In genomic region chr9:86434039-86434726, GRCh38 we compare ENCODE assay signal across 8 cellular contexts.
DNase-seq lines count a peak whose midpoint lies in the region; ATAC-seq, FAIRE-seq and TF ChIP-seq lines count a peak whose summit lies in the region.

No MANE protein-coding gene starts in this region.

- H3K4me3 ChIP-seq in Peyer's patch = no peak overlapping the region
- H3K4me3 ChIP-seq in endothelial cell of umbilical vein (replicated peaks in 1 of 3; ENCODE audit: insufficient read depth in 1 of 3, low read depth in 1 of 3, low read length in 3 of 3) = no peak overlapping the region
- no peak overlapping the region for H3K4me3 ChIP-seq in mucosa of descending colon

- H3K27me3 ChIP-seq in Peyer's patch (no peaks in the 10 kb centered on the region), endothelial cell of umbilical vein (ENCODE audit: control insufficient read depth in 2 of 2, insufficient read depth in 2 of 2, low read length in 2 of 2) (no peaks in the 10 kb centered on the region)

- H3K4me1 ChIP-seq in Peyer's patch (no peaks in the 10 kb centered on the region), endothelial cell of umbilical vein (ENCODE audit: control insufficient read depth, extremely low read depth, insufficient read depth, low read length) (no peaks in the 10 kb centered on the region), mucosa of descending colon (ENCODE audit: low read depth) (no peaks in the 10 kb centered on the region)

- peak; percentile 29 for DNase-seq in Caki2 (ENCODE audit: low read depth)
- peak; percentile 47 for DNase-seq in HS-27A (ENCODE audit: low read depth)
- no peak for DNase-seq in Peyer's patch
- DNase-seq in endothelial cell of umbilical vein (ENCODE audit: low read depth, low spot score) = peak; percentile 38
- DNase-seq in mucosa of descending colon = peak in 1 of 3 donors; percentile 16
- DNase-seq in stimulated activated CD8-positive, alpha-beta memory T cell treated with anti-CD3 and anti-CD28 coated beads, Interleukin-4, amount 100 ng/mL, for 48 hours = no peak
- no peak for DNase-seq in stimulated activated naive CD4-positive, alpha-beta T cell treated with Interleukin-2 at 50 U/mL for 16 hours (lab: John Stamatoyannopoulos, UW)

- no peak overlapping the region for H2AFZ ChIP-seq in endothelial cell of umbilical vein (ENCODE audit: low read depth, low read length)

- no peaks in the 10 kb centered on the region for H3K9me1 ChIP-seq in endothelial cell of umbilical vein (replicated peaks; ENCODE audit: control insufficient read depth, extremely low read depth, insufficient read depth, low read length)

- H3K9ac ChIP-seq in endothelial cell of umbilical vein (replicated peaks; ENCODE audit: extremely low read depth, insufficient read depth, low read length) = no peak overlapping the region

- POLR2A ChIA-PET in endothelial cell of umbilical vein (lab: Charles Lee) = no interaction called here

- CTCF ChIA-PET in endothelial cell of umbilical vein (lab: Charles Lee) = interaction anchor here (0.6 to 4.4 kb wide), 25 partner anchors 8 to 1395 kb away, joined by 3 to 121 read pairs (median 3); no protein-coding TSS in a partner anchor

- H4K20me1 ChIP-seq in endothelial cell of umbilical vein (replicated peaks; ENCODE audit: control insufficient read depth, extremely low read depth, insufficient read depth, low read length) = no peaks in the 10 kb centered on the region

- ATAC-seq in mucosa of descending colon = peak; percentile 43
- no peak for ATAC-seq in HG03108 (IDR thresholded peaks at IDR 0.05; ENCODE audit: unreplicated experiment)

- FAIRE-seq in endothelial cell of umbilical vein (lab: Jason Lieb, UNC) = peak; percentile 72

- peak in 5 of 6 experiments; percentile 48 to 70 (median 61) for TF ChIP-seq CTCF in Peyer's patch (IDR thresholded peaks at IDR 0.05)
- TF ChIP-seq CTCF in endothelial cell of umbilical vein (IDR thresholded peaks at IDR 0.05; ENCODE audit: extremely low read depth in 1 of 2, insufficient read depth in 1 of 2, low read depth in 1 of 2, low read length in 2 of 2) = peak; percentile 46 to 57
- peak; percentile 31 for TF ChIP-seq CTCF in mucosa of descending colon (IDR thresholded peaks at IDR 0.05)

- H3K36me3 ChIP-seq in Peyer's patch = no peaks in the 10 kb centered on the region
- no peaks in the 10 kb centered on the region for H3K36me3 ChIP-seq in endothelial cell of umbilical vein (ENCODE audit: control insufficient read depth in 2 of 2, extremely low read depth in 1 of 2, insufficient read depth in 2 of 2, low read length in 2 of 2)
- H3K36me3 ChIP-seq in mucosa of descending colon (ENCODE audit: low read depth) = no peaks in the 10 kb centered on the region

- intact Hi-C loops in endothelial cell of umbilical vein (cut with micrococcal nuclease) (loop anchor here (1.0 to 10.0 kb wide), 2 partner anchors 890 to 1231 kb away; no protein-coding TSS in a partner anchor), mucosa of descending colon (cut with DNase I, micrococcal nuclease) (no loop called here)

- no peaks in the 10 kb centered on the region for H3K79me2 ChIP-seq in endothelial cell of umbilical vein (ENCODE audit: control insufficient read depth, insufficient read depth, low read length)

- BruUV-seq in endothelial cell of umbilical vein (replicated peaks; lab: Mats Ljungman, UMichigan) = no TSS peak

- H3K27ac ChIP-seq in Peyer's patch (no peak overlapping the region), endothelial cell of umbilical vein (ENCODE audit: insufficient read depth, low read depth, low read length) (no peak overlapping the region)

- in situ Hi-C loops in Caki2 (cut with HindIII; ENCODE audit: low pct_unique_long_range_greater_than_20kb, low sequenced_read_pairs) = no loop called here

- no peak overlapping the region for H3K4me2 ChIP-seq in endothelial cell of umbilical vein (ENCODE audit: insufficient read depth, low read length)

- dilution Hi-C loops in endothelial cell of umbilical vein (cut with MboI; ENCODE audit: extremely low pct_ligation_motif_present, low sequenced_read_pairs) = no loop called here

- no peak for TF ChIP-seq POLR2A in Peyer's patch (IDR thresholded peaks at IDR 0.05)
- no peak for TF ChIP-seq POLR2A in endothelial cell of umbilical vein (IDR thresholded peaks at IDR 0.05; ENCODE audit: low read depth, low read length)

- H3K9me3 ChIP-seq in Peyer's patch = peaks cover 0 to 4% (median 0%) of the 10 kb centered on the region in 4 donors
- H3K9me3 ChIP-seq in endothelial cell of umbilical vein (replicated peaks; ENCODE audit: control insufficient read depth, insufficient read depth, low read length) = no peaks in the 10 kb centered on the region
- H3K9me3 ChIP-seq in mucosa of descending colon = no peaks in the 10 kb centered on the region

TF ChIP-seq in endothelial cell of umbilical vein, 7 proteins besides CTCF, POLR2A, EP300 and RAD21:
- no peak for TF ChIP-seq MYC (IDR thresholded peaks at IDR 0.05; ENCODE audit: low read depth, low read length)
- no peak for TF ChIP-seq GATA2 (IDR thresholded peaks at IDR 0.05; ENCODE audit: insufficient read depth, insufficient read length, low read depth, low read length)
- TF ChIP-seq JUN (IDR thresholded peaks at IDR 0.05; ENCODE audit: borderline replicate concordance, insufficient read depth, insufficient read length, low read depth) = no peak
TF ChIP-seq in endothelial cell of umbilical vein: peak in this region for 0.

Comparison
In these comparisons a context has a peak if more than half of its experiments do, and no peak if none do; other contexts are left out.
1. DNase-seq: peak in Caki2 (single experiment), HS-27A (single experiment) and endothelial cell of umbilical vein (single experiment); none in Peyer's patch (0 of 3), stimulated activated CD8-positive, alpha-beta memory T cell treated with anti-CD3 and anti-CD28 coated beads, Interleukin-4, amount 100 ng/mL, for 48 hours (single experiment) and stimulated activated naive CD4-positive, alpha-beta T cell treated with Interleukin-2 at 50 U/mL for 16 hours (single experiment).
2. Peak in every context shown above with its lines, with median percentiles within 50 percentile points of each other: CTCF ChIP-seq.